30 cellular contexts compared by ENCODE assay signal in the genomic region with DNA sequence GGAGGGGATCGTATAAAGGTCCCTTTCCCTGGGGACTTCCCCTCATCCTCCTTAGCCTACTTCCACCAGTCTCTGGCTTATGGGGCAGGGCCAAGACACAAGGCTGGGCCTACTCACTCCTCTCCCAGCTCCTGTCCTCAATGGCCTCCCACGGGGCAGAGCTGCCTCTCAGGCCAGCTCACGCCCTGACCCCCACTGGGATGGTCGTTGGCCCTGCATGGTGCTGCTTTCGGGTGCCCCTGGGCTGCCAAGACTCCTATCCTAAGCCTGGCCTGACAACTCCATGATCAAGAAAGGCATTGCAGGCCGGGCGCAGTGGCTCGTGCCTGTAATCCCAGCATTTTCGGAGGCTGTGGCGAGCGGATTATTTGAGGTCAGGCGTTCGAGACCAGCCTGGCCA. TPM values are rescaled to one million over a fixed set of nuclear protein-coding genes. Genes with fewer than 3 reads are reported as not detected.
DNase-seq lines count a peak whose midpoint lies in the region; ATAC-seq, FAIRE-seq and TF ChIP-seq lines count a peak whose summit lies in the region.
"Had no signal": no experiment of that assay in that cellular context is flagged by ENCODE, and none has a peak within 500 bp of the region (broad histone marks: within the 10 kb centered on the region; RNA-seq: fewer than 3 reads in every experiment).

No MANE protein-coding gene starts in this region.

- H3K14ac ChIP-seq in neuronal stem cell (ENCODE audit: low read length), result peak overlapping the region; percentile 6

- H2BK120ac ChIP-seq in neuronal stem cell (ENCODE audit: low read depth, low read length), result no peak overlapping the region

- TF ChIP-seq CTCF in K562 (IDR thresholded peaks at IDR 0.05 in 2 of 3, conservative IDR thresholded peaks at IDR 0.05 in 1 of 3; ENCODE audit: insufficient read depth in 2 of 3, low read depth in 1 of 3, low read length in 3 of 3), result no peak

- no peak overlapping the region for H3K4me2 ChIP-seq in K562 (ENCODE audit: insufficient read depth, low read length)
- H3K4me2 ChIP-seq in neuronal stem cell (ENCODE audit: insufficient read depth, low read length, poor library complexity, severe bottlenecking), result no peak overlapping the region

- no peak overlapping the region for H4K91ac ChIP-seq in neuronal stem cell (ENCODE audit: low read depth, low read length, poor library complexity)

- no peak overlapping the region for H3K4me3 Mint-ChIP-seq in CD8-positive, alpha-beta memory T cell
- H3K4me3 Mint-ChIP-seq: CD8-positive, alpha-beta T cell; H9; HFFc6 had no signal

- H3K27ac Mint-ChIP-seq in CD8-positive, alpha-beta memory T cell, result no peak overlapping the region
- H3K27ac Mint-ChIP-seq: CD8-positive, alpha-beta T cell; H9; HFFc6 had no signal

- POLR2A ChIA-PET in CD8-positive, alpha-beta memory T cell (lab: Charles Lee), result no interaction called here
- POLR2A ChIA-PET in K562 (lab: Yijun Ruan, JAX), result interaction anchor here (0.5 to 0.7 kb wide), 2 partner anchors 15 to 393 kb away, joined by 3 read pairs; no protein-coding TSS in a partner anchor

- in situ Hi-C loops in K562 (cut with MboI), result no loop called here

- H3K79me1 ChIP-seq in neuronal stem cell (ENCODE audit: low read depth, low read length), result peaks cover 2% of the 10 kb centered on the region

- intact Hi-C loops in Right ventricle myocardium superior (cut with DNase I) (no loop called here), Right ventricle myocardium inferior (cut with DNase I) (no loop called here), K562 (cut with micrococcal nuclease) (no loop called here)

- peak overlapping the region; percentile 34 for H2AK5ac ChIP-seq in neuronal stem cell (ENCODE audit: low read depth, low read length)

- H3K4me3 ChIP-seq in CD8-positive, alpha-beta memory T cell (ENCODE audit: low read length), result no peak overlapping the region
- no peak overlapping the region for H3K4me3 ChIP-seq in K562
- no peak overlapping the region for H3K4me3 ChIP-seq in neuronal stem cell (ENCODE audit: low read length in 2 of 2)
- H3K4me3 ChIP-seq: GM23248 had no signal

- no peak overlapping the region for H3K4ac ChIP-seq in neuronal stem cell (ENCODE audit: low read length)

- no peaks in the 10 kb centered on the region for H4K20me1 ChIP-seq in K562 (replicated peaks; ENCODE audit: control insufficient read depth, insufficient read depth, low read length)

- peaks cover 20 to 28% of the 10 kb centered on the region in 2 donors for H3K27me3 Mint-ChIP-seq in CD8-positive, alpha-beta memory T cell

- no peak for TF ChIP-seq POLR2A in K562 (conservative IDR thresholded peaks at IDR 0.05)

- H3K9ac ChIP-seq in K562 (ENCODE audit: insufficient read depth in 1 of 2, low read depth in 2 of 2, low read length in 2 of 2), result peak overlapping the region in 1 of 2 experiments; percentile 31; a peak in 1 of 4 replicates
- H3K9ac ChIP-seq in neuronal stem cell (ENCODE audit: low read depth, low read length, poor library complexity), result no peak overlapping the region
- H3K9ac ChIP-seq: GM23248 had no signal

- no peaks in the 10 kb centered on the region for H3K36me3 ChIP-seq in CD8-positive, alpha-beta memory T cell (ENCODE audit: insufficient read depth, low read length)
- H3K36me3 ChIP-seq in K562 (ENCODE audit: control insufficient read depth, insufficient read depth, low read length) (peaks cover 21% of the 10 kb centered on the region; the same call in 2 of the 3 replicates), neuronal stem cell (replicated peaks in 1 of 2; ENCODE audit: control insufficient read depth in 2 of 2, insufficient read depth in 2 of 2, low read length in 2 of 2) (peaks cover 0 to 2% of the 10 kb centered on the region in 2 donors)

- TF ChIP-seq EP300 in K562 (IDR thresholded peaks at IDR 0.05; ENCODE audit: low read length), result no peak

- peaks cover 4 to 7% (median 5%) of the 10 kb centered on the region in 3 donors for H3K4me1 Mint-ChIP-seq in CD8-positive, alpha-beta memory T cell

- peaks cover 3% of the 10 kb centered on the region for H3K27me3 ChIP-seq in CD8-positive, alpha-beta memory T cell (ENCODE audit: insufficient read depth, low read length, poor library complexity, severe bottlenecking)
- H3K27me3 ChIP-seq in K562 (ENCODE audit: control insufficient read depth in 2 of 2, insufficient read depth in 2 of 2, low read length in 2 of 2) (no peaks in the 10 kb centered on the region), neuronal stem cell (ENCODE audit: control insufficient read depth in 3 of 3, insufficient read depth in 3 of 3, low read depth in 1 of 3, low read length in 3 of 3) (peaks cover 27 to 39% (median 36%) of the 10 kb centered on the region in 3 experiments)

- peaks cover 0 to 9% (median 5%) of the 10 kb centered on the region in 3 donors for H3K36me3 Mint-ChIP-seq in CD8-positive, alpha-beta memory T cell

- no peak overlapping the region for H3K18ac ChIP-seq in neuronal stem cell (ENCODE audit: low read length)

- no peak for ATAC-seq in Right ventricle myocardium superior (ENCODE audit: poor library complexity)
- ATAC-seq in Right ventricle myocardium inferior, result no peak
- no peak; the same call in 2 of the 3 replicates for ATAC-seq in K562
- ATAC-seq: CD8-positive, alpha-beta T cell; HepG2; PC-3 had no signal

- BruUV-seq in K562 (replicated peaks; lab: Mats Ljungman, UMichigan), result no TSS peak

- H3K9me3 ChIP-seq in CD8-positive, alpha-beta memory T cell (ENCODE audit: low read length), result no peaks in the 10 kb centered on the region
- 0 out of 2 replicates have a peak, but pooled peaks cover 3% of the 10 kb centered on the region for H3K9me3 ChIP-seq in K562 (replicated peaks; ENCODE audit: control insufficient read depth, insufficient read depth, low read depth, low read length)
- peaks cover 13% of the 10 kb centered on the region in 2 donors for H3K9me3 ChIP-seq in neuronal stem cell (replicated peaks in 1 of 2; ENCODE audit: control insufficient read depth in 2 of 2, insufficient read depth in 1 of 2, low read depth in 1 of 2, low read length in 2 of 2)

- H3K27ac ChIP-seq in CD8-positive, alpha-beta memory T cell (ENCODE audit: low read depth, low read length), result peak overlapping the region; percentile 62
- peak overlapping the region; percentile 27; the same call in 1 of the 3 replicates for H3K27ac ChIP-seq in K562 (ENCODE audit: extremely low read depth, low read depth, low read length)
- H3K27ac ChIP-seq in neuronal stem cell (replicated peaks; ENCODE audit: low read length), result no peak overlapping the region
- H3K27ac ChIP-seq: C4-2B, GM23248 had no signal

- no peak for FAIRE-seq in K562 (lab: Jason Lieb, UNC)
- FAIRE-seq: A204.1, GM12891, HepG2 had no signal

- peaks cover 0 to 6% (median 3%) of the 10 kb centered on the region in 5 donors for H3K9me3 Mint-ChIP-seq in CD8-positive, alpha-beta memory T cell
- H3K9me3 Mint-ChIP-seq: CD8-positive, alpha-beta T cell; H9 had no signal

- CTCF ChIA-PET in CD8-positive, alpha-beta memory T cell (lab: Charles Lee), result interaction anchor here (1.3 to 1.7 kb wide), 2 partner anchors 14 to 132 kb away, joined by 3 to 5 read pairs; no protein-coding TSS in a partner anchor
- CTCF ChIA-PET in K562 (lab: Yijun Ruan, JAX; ENCODE audit: low intra/inter-chr PET ratio), result no interaction called here

- DNase-seq in Right ventricle myocardium superior, result peak; percentile 30
- DNase-seq in Right ventricle myocardium inferior (ENCODE audit: missing footprints), result no peak
- peak in 1 of 5 donors; percentile 46 for DNase-seq in CD8-positive, alpha-beta memory T cell
- no peak for DNase-seq in K562 (ENCODE audit: extremely low read depth in 1 of 4, low spot score in 3 of 4)
- DNase-seq in neuronal stem cell (ENCODE audit: low spot score), result no peak
- no peak for DNase-seq in NCI-H1092 treated with DMSO at 0.1 percent for 48 hours (lab: John Stamatoyannopoulos, UW)
- no peak for DNase-seq in AML-193 (lab: John Stamatoyannopoulos, UW)
- no peak for DNase-seq in activated CD4-positive, CD25-positive, alpha-beta regulatory T cell treated with anti-CD3 and anti-CD28 coated beads, Interleukin-2, amount 50 U/mL, for 72 hours
- DNase-seq: CD8-positive, alpha-beta T cell; DMS 273 treated with DMSO at 0.1 percent for 48 hours; DMS79 treated with DMSO at 0.1 percent for 48 hours; GF-D8; GM23248; H9; HFFc6; Kasumi-1; MV-4-11; NCI-H1105 treated with DMSO at 0.1 percent for 48 hours; NCI-H146; NCI-H1930; NCI-H2107; NCI-H748 treated with DMSO at 0.1 percent for 48 hours; NK-92 treated with Interleukin-12 subunit alpha and Interleukin-12 subunit beta, amount 100 ng/mL, for 24 hours; PC-3; SHP77 treated with DMSO at 0.1 percent for 48 hours had no signal

- no peak for TF ChIP-seq RAD21 in K562 (CRISPR knock-in tag; conservative IDR thresholded peaks at IDR 0.05 in 1 of 2, IDR thresholded peaks at IDR 0.05 in 1 of 2)

- peaks cover 2% of the 10 kb centered on the region; the same call in 2 of the 3 replicates for H3K79me2 ChIP-seq in K562 (ENCODE audit: control insufficient read depth, insufficient read depth, low read length)

- H2BK5ac ChIP-seq in neuronal stem cell (ENCODE audit: low read length), result peak overlapping the region; percentile 46

- no peak overlapping the region for H2BK15ac ChIP-seq in neuronal stem cell (ENCODE audit: low read length)

- H2AFZ ChIP-seq in K562 (ENCODE audit: low read depth, low read length) (no peak overlapping the region), neuronal stem cell (ENCODE audit: low read length) (no peak overlapping the region)
- H2AFZ ChIP-seq: GM23248 had no signal

- no peak overlapping the region for H4K8ac ChIP-seq in neuronal stem cell (ENCODE audit: low read depth, low read length)

- H2BK12ac ChIP-seq in neuronal stem cell (ENCODE audit: low read length), result no peak overlapping the region

- H3K9me1 ChIP-seq in K562 (ENCODE audit: control insufficient read depth, insufficient read depth, low read length), result peaks cover 8% of the 10 kb centered on the region

- H3K23ac ChIP-seq in neuronal stem cell (ENCODE audit: low read depth, low read length, poor library complexity), result no peak overlapping the region

- WGBS in K562 (ENCODE audit: insufficient coverage, low coverage, missing lambda C conversion rate), result 86% methylated on average over 13 of the region's 13 CpGs
- WGBS in neuronal stem cell (ENCODE audit: extremely low coverage in 2 of 2, insufficient read length in 2 of 2, insufficient replicate concordance in 1 of 2), 2 donors, result no CpG with 5 or more reads among the region's 13 CpGs

- peaks cover 5% of the 10 kb centered on the region for H3K4me1 ChIP-seq in CD8-positive, alpha-beta memory T cell (ENCODE audit: insufficient read depth, low read length)
- H3K4me1 ChIP-seq in K562 (replicated peaks in 1 of 2; ENCODE audit: control insufficient read depth in 2 of 2, insufficient read depth in 2 of 2, low read length in 2 of 2) (peaks cover 47 to 53% of the 10 kb centered on the region in 2 experiments; a peak in 4 of 5 replicates), neuronal stem cell (ENCODE audit: control insufficient read depth in 2 of 2, insufficient read depth in 1 of 2, low read depth in 1 of 2, low read length in 2 of 2) (peaks cover 5 to 6% of the 10 kb centered on the region in 2 donors)

RNA-seq across cellular contexts. Expression of a gene that starts 6.2 kb away (rescaled TPM):
- 10.1 TPM for total RNA-seq in Right ventricle myocardium superior
- total RNA-seq in Right ventricle myocardium inferior, result 11.8 TPM
- total RNA-seq in CD8-positive, alpha-beta memory T cell, result 1 to 10 TPM; 5.2 to 5.6 TPM
- 2.6 TPM for polyA plus RNA-seq in CD8-positive, alpha-beta memory T cell
- total RNA-seq in K562 (2011; cell fraction: chromatin; rRNA removed; ENCODE audit: low replicate concordance), result 6.0 and 32.3 TPM in 2 replicates
- 25.7 and 37.9 TPM in 2 replicates for total RNA-seq in K562 (2011; cell fraction: nucleolus; rRNA removed)
- total RNA-seq in K562 (2011; cell fraction: nucleoplasm; rRNA removed), result 15.3 and 20.1 TPM in 2 replicates
- 19.9 and 27.8 TPM in 2 replicates for total RNA-seq in K562 (2014; rRNA removed)
- 3.3 and 3.7 TPM in 2 replicates for total RNA-seq in K562 (2014; rRNA removed; fragmentation: Illumina TruSeq; extraction: Trizol)
- total RNA-seq in K562 (2015; rRNA removed; fragmentation: Illumina TruSeq; extraction: Trizol), result 8.0 and 8.3 TPM in 2 replicates
- 17.8 and 20.9 TPM in 2 replicates for total RNA-seq in K562 (2021)
- polyA plus RNA-seq in K562 (2011; rRNA removed), result 10.9 and 15.9 TPM in 2 replicates
- 14.2 and 28.7 TPM in 2 replicates for polyA plus RNA-seq in K562 (2011; cell fraction: cytosol; rRNA removed)
- 22.8 and 30.9 TPM in 2 replicates for polyA plus RNA-seq in K562 (2011; cell fraction: nucleus; rRNA removed)
- 16.0 and 21.8 TPM in 2 replicates for polyA plus RNA-seq in K562 (2012)
- 8.1 and 13.6 TPM in 2 replicates for polyA plus RNA-seq in K562 (2014; fragmentation: Illumina TruSeq; extraction: Trizol)
- polyA plus RNA-seq in K562 (2014; fragmentation: Nextera tagmentation; extraction: Ambion mirVana), result under 1 TPM; 0.17 to 0.32 TPM
- polyA plus RNA-seq in K562 (2014; rRNA removed), result 10.3 and 15.5 TPM in 2 replicates
- 11.8 and 19.8 TPM in 2 replicates for polyA minus RNA-seq in K562 (2011; rRNA and poly(A)+ RNA removed)
- polyA minus RNA-seq in K562 (2011; cell fraction: cytosol; rRNA and poly(A)+ RNA removed), result 18.6 and 24.7 TPM in 2 replicates
- 21.7 and 22.7 TPM in 2 replicates for polyA minus RNA-seq in K562 (2011; cell fraction: nucleus; rRNA and poly(A)+ RNA removed)
- 4.3 TPM for polyA plus RNA-seq in neuronal stem cell (2013, experiment 1 of 2)
- 5.2 TPM for polyA plus RNA-seq in neuronal stem cell (2013, experiment 2 of 2)

RNA-seq across cellular contexts. Expression of a gene that starts 18.3 kb away (rescaled TPM):
- total RNA-seq in Right ventricle myocardium superior (1.8 TPM), Right ventricle myocardium inferior (2.8 TPM), K562 (2014; rRNA removed) (6.3 and 7.0 TPM in 2 replicates), K562 (2014; rRNA removed; fragmentation: Illumina TruSeq; extraction: Trizol) (2.7 and 4.3 TPM in 2 replicates), K562 (2015; rRNA removed; fragmentation: Illumina TruSeq; extraction: Trizol) (5.2 and 6.0 TPM in 2 replicates), K562 (2021) (11.2 and 15.1 TPM in 2 replicates)
- 1 to 10 TPM; 6.8 to 7.8 TPM for total RNA-seq in CD8-positive, alpha-beta memory T cell
- polyA plus RNA-seq in CD8-positive, alpha-beta memory T cell, result 12.7 TPM
- 15.4 and 51.0 TPM in 2 replicates for total RNA-seq in K562 (2011; cell fraction: chromatin; rRNA removed; ENCODE audit: low replicate concordance)
- 25.4 and 38.4 TPM in 2 replicates for total RNA-seq in K562 (2011; cell fraction: nucleolus; rRNA removed)
- total RNA-seq in K562 (2011; cell fraction: nucleoplasm; rRNA removed), result 20.2 and 22.1 TPM in 2 replicates
- polyA plus RNA-seq in K562 (2011; rRNA removed) (21.0 and 33.1 TPM in 2 replicates), K562 (2014; fragmentation: Illumina TruSeq; extraction: Trizol) (4.4 and 10.8 TPM in 2 replicates), K562 (2014; fragmentation: Nextera tagmentation; extraction: Ambion mirVana) (1 to 10 TPM in 1 of 2 experiments, under 1 TPM in 1; 0.73 to 1.1 TPM), K562 (2014; rRNA removed) (14.8 and 17.1 TPM in 2 replicates)
- polyA plus RNA-seq in K562 (2011; cell fraction: cytosol; rRNA removed), result 31.5 and 39.3 TPM in 2 replicates
- 84.8 and 93.8 TPM in 2 replicates for polyA plus RNA-seq in K562 (2011; cell fraction: nucleus; rRNA removed)
- 14.3 and 15.2 TPM in 2 replicates for polyA plus RNA-seq in K562 (2012)
- 7.3 and 9.1 TPM in 2 replicates for polyA minus RNA-seq in K562 (2011; rRNA and poly(A)+ RNA removed)
- 9.3 and 17.2 TPM in 2 replicates for polyA minus RNA-seq in K562 (2011; cell fraction: cytosol; rRNA and poly(A)+ RNA removed)
- 17.2 and 21.5 TPM in 2 replicates for polyA minus RNA-seq in K562 (2011; cell fraction: nucleus; rRNA and poly(A)+ RNA removed)
- 14.7 TPM for polyA plus RNA-seq in neuronal stem cell (2013, experiment 1 of 2)
- 14.8 TPM for polyA plus RNA-seq in neuronal stem cell (2013, experiment 2 of 2)
- total RNA-seq: HT1080 had no signal
